21 cellular contexts compared by ENCODE assay signal in genomic region chr1:182408435-182409070, GRCh38. TPM values are rescaled to one million over a fixed set of nuclear protein-coding genes. Genes with fewer than 3 reads are reported as not detected.
DNase-seq lines count a peak whose midpoint lies in the region; ATAC-seq, FAIRE-seq and TF ChIP-seq lines count a peak whose summit lies in the region.
"Had no signal": no experiment of that assay in that cellular context is flagged by ENCODE, and none has a peak within 500 bp of the region (broad histone marks: within the 10 kb centered on the region; RNA-seq: fewer than 3 reads in every experiment).

No MANE protein-coding gene starts in this region.

- no peak overlapping the region for H3K18ac ChIP-seq in trophoblast cell (ENCODE audit: low read length)

- no peaks in the 10 kb centered on the region for H3K36me3 Mint-ChIP-seq in osteocyte (ENCODE audit: unreplicated experiment)

- peak; percentile 75 for DNase-seq in DMS53 treated with DMSO at 0.1 percent for 48 hours (lab: John Stamatoyannopoulos, UW; ENCODE audit: unreplicated experiment)
- peak; percentile 51 for DNase-seq in colonic mucosa
- no peak for DNase-seq in HepG2 (ENCODE audit: low spot score)
- no peak for DNase-seq in trophoblast cell
- DNase-seq in cardiac septum (ENCODE audit: low spot score) = no peak
- no peak for DNase-seq in posterior vena cava (ENCODE audit: low spot score)
- no peak for DNase-seq in osteocyte (ENCODE audit: extremely low spot score, unreplicated experiment)
- DNase-seq in activated CD4-positive, alpha-beta T cell treated with anti-CD3 and anti-CD28 coated beads for 1 hour = no peak
- DNase-seq: CD4-positive, alpha-beta T cell; MM.1S; NCI-H1105 treated with DMSO at 0.1 percent for 48 hours; NCI-H187; NCI-H2171; NCI-H82; SHP77 had no signal

- H2AFZ ChIP-seq in HepG2 (ENCODE audit: low read length) (peak overlapping the region; percentile 48), trophoblast cell (ENCODE audit: insufficient read depth, low read length, poor library complexity) (no peak overlapping the region)

- H3K79me2 ChIP-seq in HepG2 (ENCODE audit: insufficient read depth, low read length) (no peaks in the 10 kb centered on the region), trophoblast cell (ENCODE audit: control insufficient read depth, insufficient read depth, low read length, poor library complexity) (no peaks in the 10 kb centered on the region)

- no peak for TF ChIP-seq RAD21 in HepG2 (CRISPR knock-in tag; IDR thresholded peaks at IDR 0.05)

- TF ChIP-seq CTCF in colonic mucosa (IDR thresholded peaks at IDR 0.05) (no peak), HepG2 (CRISPR knock-in tag; IDR thresholded peaks at IDR 0.05) (peak; percentile 24), osteocyte (IDR thresholded peaks at IDR 0.05) (no peak)

- no peaks in the 10 kb centered on the region for H3K27me3 ChIP-seq in colonic mucosa
- H3K27me3 ChIP-seq in HepG2 (ENCODE audit: control insufficient read depth in 1 of 2, insufficient read depth in 2 of 2, low read length in 2 of 2) = no peaks in the 10 kb centered on the region
- no peaks in the 10 kb centered on the region for H3K27me3 ChIP-seq in trophoblast cell (ENCODE audit: insufficient read depth, low read length)

- peak overlapping the region; percentile 50 for H3K4me2 ChIP-seq in HepG2 (ENCODE audit: low read depth, low read length)
- no peak overlapping the region for H3K4me2 ChIP-seq in trophoblast cell (ENCODE audit: low read length)

- H3K23ac ChIP-seq in trophoblast cell (ENCODE audit: low read length) = no peak overlapping the region

- H3K4ac ChIP-seq in trophoblast cell (ENCODE audit: low read depth, low read length) = no peak overlapping the region

- TF ChIP-seq EP300 in HepG2 (IDR thresholded peaks at IDR 0.05; ENCODE audit: low read depth in 2 of 2, low read length in 2 of 2) = no peak
- no peak for TF ChIP-seq EP300 in HepG2 (CRISPR knock-in tag; IDR thresholded peaks at IDR 0.05; ENCODE audit: borderline replicate concordance)

- H2BK120ac ChIP-seq in trophoblast cell (ENCODE audit: insufficient read depth, low read length, poor library complexity) = no peak overlapping the region

- H2BK5ac ChIP-seq in trophoblast cell (ENCODE audit: low read depth, low read length, poor library complexity) = no peak overlapping the region

- in situ Hi-C loops in HepG2 (cut with HindIII; ENCODE audit: extremely low pct_ligation_motif_present, low pct_unique_long_range_greater_than_20kb) = no loop called here

- H3K79me1 ChIP-seq in trophoblast cell (ENCODE audit: low read length) = no peaks in the 10 kb centered on the region

- no peak overlapping the region for H2AK5ac ChIP-seq in trophoblast cell (ENCODE audit: low read length)

- H3K4me3 Mint-ChIP-seq in osteocyte (ENCODE audit: unreplicated experiment) = no peak overlapping the region
- H3K4me3 Mint-ChIP-seq: CD4-positive, alpha-beta T cell had no signal

- peaks cover 5% of the 10 kb centered on the region for H3K9me3 Mint-ChIP-seq in osteocyte (ENCODE audit: unreplicated experiment)
- H3K9me3 Mint-ChIP-seq: CD4-positive, alpha-beta T cell had no signal

- no peak overlapping the region for H4K8ac ChIP-seq in trophoblast cell (ENCODE audit: low read depth, low read length)

- H3K4me3 ChIP-seq in colonic mucosa (no peak overlapping the region), HepG2 (replicated peaks in 1 of 3; ENCODE audit: insufficient read depth in 1 of 3, low read depth in 2 of 3, low read length in 3 of 3) (no peak overlapping the region), trophoblast cell (ENCODE audit: low read depth, low read length) (peak overlapping the region; percentile 47)

- H3K27me3 Mint-ChIP-seq in osteocyte (ENCODE audit: unreplicated experiment) = peaks cover 29% of the 10 kb centered on the region

- H3K27ac Mint-ChIP-seq in osteocyte (ENCODE audit: unreplicated experiment) = no peak overlapping the region
- H3K27ac Mint-ChIP-seq: CD4-positive, alpha-beta T cell had no signal

- no TSS peak for BruUV-seq in HepG2 (replicated peaks; lab: Mats Ljungman, UMichigan)

- no peak overlapping the region for H4K91ac ChIP-seq in trophoblast cell (ENCODE audit: low read depth, low read length)

- POLR2A ChIA-PET in HepG2 (lab: Yijun Ruan, JAX) = interaction anchor here (0.7 to 1.2 kb wide), 2 partner anchors 11 to 17 kb away, joined by 3 read pairs; no protein-coding TSS in a partner anchor

- intact Hi-C loops in colonic mucosa (cut with DNase I) (no loop called here), HepG2 (cut with micrococcal nuclease; ENCODE audit: unreplicated experiment) (no loop called here), cardiac septum (cut with DNase I) (no loop called here), posterior vena cava (cut with DNase I) (no loop called here)

- H3K36me3 ChIP-seq in colonic mucosa (no peaks in the 10 kb centered on the region), HepG2 (replicated peaks in 1 of 2; ENCODE audit: control insufficient read depth in 1 of 2, insufficient read depth in 2 of 2, low read length in 2 of 2) (no peaks in the 10 kb centered on the region), trophoblast cell (ENCODE audit: control insufficient read depth in 1 of 2, insufficient read depth in 2 of 2, low read length in 2 of 2) (no peaks in the 10 kb centered on the region)

- H3K4me1 Mint-ChIP-seq in osteocyte (ENCODE audit: unreplicated experiment) = no peaks in the 10 kb centered on the region

- ATAC-seq in HepG2 = peak; percentile 86
- ATAC-seq: SK-N-SH treated with all-trans-retinoic acid at 6 μM for 48 hours had no signal

- no peak for TF ChIP-seq POLR2A in HepG2 (IDR thresholded peaks at IDR 0.05; ENCODE audit: insufficient read depth in 1 of 2, low read depth in 2 of 2, low read length in 2 of 2)

- H3K27ac ChIP-seq in colonic mucosa (peak overlapping the region; percentile 48), HepG2 (ENCODE audit: extremely low read length, insufficient read depth, low read length) (no peak overlapping the region), trophoblast cell (ENCODE audit: low read depth, low read length) (no peak overlapping the region)
- H3K27ac ChIP-seq: HL-60 had no signal

- H3K9ac ChIP-seq in colonic mucosa (ENCODE audit: low read depth in 2 of 2, low read length in 2 of 2) (no peak overlapping the region), HepG2 (ENCODE audit: insufficient read depth, low read depth, low read length) (no peak overlapping the region), trophoblast cell (ENCODE audit: low read length) (no peak overlapping the region)

- H4K20me1 ChIP-seq in HepG2 (ENCODE audit: insufficient read depth, low read length) = no peaks in the 10 kb centered on the region

- no peak overlapping the region for H2BK12ac ChIP-seq in trophoblast cell (ENCODE audit: low read length)

- H3K9me3 ChIP-seq in colonic mucosa (no peaks in the 10 kb centered on the region), HepG2 (ENCODE audit: low read length) (peaks cover 11% of the 10 kb centered on the region), trophoblast cell (ENCODE audit: insufficient read depth, low read depth, low read length) (no peaks in the 10 kb centered on the region)

- CTCF ChIA-PET in HepG2 (lab: Yijun Ruan, JAX; ENCODE audit: low intra/inter-chr PET ratio, low total read pairs) = no interaction called here

- H3K14ac ChIP-seq in trophoblast cell (ENCODE audit: low read length) = no peak overlapping the region

- no peak overlapping the region for H4K12ac ChIP-seq in trophoblast cell (ENCODE audit: low read depth, low read length)

- WGBS in HepG2 (ENCODE audit: low lambda C conversion rate) = 0% methylated on average over 3 of the region's 3 CpGs
- WGBS in trophoblast cell (ENCODE audit: extremely low coverage, insufficient coverage, insufficient read length) = no CpG with 5 or more reads among the region's 3 CpGs

- H3K4me1 ChIP-seq in colonic mucosa (no peaks in the 10 kb centered on the region), HepG2 (ENCODE audit: insufficient read depth, low read length) (peaks cover 17% of the 10 kb centered on the region), trophoblast cell (ENCODE audit: control insufficient read depth in 1 of 2, insufficient read depth in 2 of 2, low read length in 2 of 2) (no peaks in the 10 kb centered on the region)

- peak; percentile 21 for FAIRE-seq in HepG2 (lab: Jason Lieb, UNC)
- FAIRE-seq: RCC 7860 had no signal

RNA-seq across cellular contexts. Expression of gene TEDDM1, which starts 8.1 kb away (rescaled TPM):
- total RNA-seq in colonic mucosa (not detected), HepG2 (2016; rRNA removed; fragmentation: Illumina TruSeq; extraction: Trizol) (not detected in 2 replicates), cardiac septum (not detected), posterior vena cava (not detected), osteocyte (not detected in 2 replicates)
- total RNA-seq in HepG2 (2016; cell fraction: cytosol; rRNA removed; fragmentation: Illumina TruSeq; extraction: Trizol; ENCODE audit: low read depth) = not detected in 2 replicates
- total RNA-seq in HepG2 (2016; cell fraction: insoluble cytoplasmic fraction; rRNA removed; fragmentation: Illumina TruSeq; extraction: Trizol) = not detected in 2 replicates
- not detected in 2 replicates for total RNA-seq in HepG2 (2016; cell fraction: membrane; rRNA removed; fragmentation: Illumina TruSeq; extraction: Trizol)
- total RNA-seq in HepG2 (2016; cell fraction: nucleus; rRNA removed; fragmentation: Illumina TruSeq; extraction: Trizol) = not detected in 2 replicates
- not detected in 2 replicates for polyA plus RNA-seq in HepG2 (2011; rRNA removed)
- not detected in 2 replicates for polyA plus RNA-seq in HepG2 (2011; cell fraction: cytosol; rRNA removed)
- not detected in 2 replicates for polyA plus RNA-seq in HepG2 (2011; cell fraction: nucleus; rRNA removed)
- polyA plus RNA-seq in HepG2 (2012) = not detected in 2 replicates
- polyA plus RNA-seq in HepG2 (2016; cell fraction: cytosol; fragmentation: Illumina TruSeq; extraction: Trizol; ENCODE audit: low read depth) = not detected in 2 replicates
- polyA plus RNA-seq in HepG2 (2016; cell fraction: insoluble cytoplasmic fraction; fragmentation: Illumina TruSeq; extraction: Trizol; ENCODE audit: low read depth) = not detected in 2 replicates
- not detected in 2 replicates for polyA plus RNA-seq in HepG2 (2016; cell fraction: membrane; fragmentation: Illumina TruSeq; extraction: Trizol; ENCODE audit: low read depth)
- polyA plus RNA-seq in HepG2 (2016; cell fraction: nucleus; fragmentation: Illumina TruSeq; extraction: Trizol; ENCODE audit: insufficient read depth, low read depth) = not detected in 2 replicates
- polyA minus RNA-seq in HepG2 (2011; rRNA and poly(A)+ RNA removed; ENCODE audit: low replicate concordance) = not detected in 2 replicates
- polyA minus RNA-seq in HepG2 (2011; cell fraction: cytosol; rRNA and poly(A)+ RNA removed) = not detected in 2 replicates
- polyA minus RNA-seq in HepG2 (2011; cell fraction: nucleus; rRNA and poly(A)+ RNA removed) = not detected in 2 replicates
- polyA plus RNA-seq in trophoblast cell (2013) = not detected in 2 replicates
- total RNA-seq: A673; CD4-positive, alpha-beta T cell; H4; NCI-H460 had no signal

RNA-seq across cellular contexts. Expression of gene GLUL, which starts 17.0 kb away (rescaled TPM):
- total RNA-seq in colonic mucosa = 100 to 1,000 TPM; 343 to 428 TPM
- 827 and 909 TPM in 2 replicates for total RNA-seq in HepG2 (2016; rRNA removed; fragmentation: Illumina TruSeq; extraction: Trizol)
- total RNA-seq in HepG2 (2016; cell fraction: cytosol; rRNA removed; fragmentation: Illumina TruSeq; extraction: Trizol; ENCODE audit: low read depth) = 302 and 314 TPM in 2 replicates
- total RNA-seq in HepG2 (2016; cell fraction: insoluble cytoplasmic fraction; rRNA removed; fragmentation: Illumina TruSeq; extraction: Trizol) = 827 and 907 TPM in 2 replicates
- total RNA-seq in HepG2 (2016; cell fraction: membrane; rRNA removed; fragmentation: Illumina TruSeq; extraction: Trizol) = 525 and 530 TPM in 2 replicates
- total RNA-seq in HepG2 (2016; cell fraction: nucleus; rRNA removed; fragmentation: Illumina TruSeq; extraction: Trizol) = 383 and 412 TPM in 2 replicates
- 423 and 501 TPM in 2 replicates for polyA plus RNA-seq in HepG2 (2011; rRNA removed)
- polyA plus RNA-seq in HepG2 (2011; cell fraction: cytosol; rRNA removed) = 374 and 406 TPM in 2 replicates
- 417 and 464 TPM in 2 replicates for polyA plus RNA-seq in HepG2 (2011; cell fraction: nucleus; rRNA removed)
- 601 and 740 TPM in 2 replicates for polyA plus RNA-seq in HepG2 (2012)
- polyA plus RNA-seq in HepG2 (2016; cell fraction: cytosol; fragmentation: Illumina TruSeq; extraction: Trizol; ENCODE audit: low read depth) = 207 and 236 TPM in 2 replicates
- 748 and 770 TPM in 2 replicates for polyA plus RNA-seq in HepG2 (2016; cell fraction: insoluble cytoplasmic fraction; fragmentation: Illumina TruSeq; extraction: Trizol; ENCODE audit: low read depth)
- 234 and 236 TPM in 2 replicates for polyA plus RNA-seq in HepG2 (2016; cell fraction: membrane; fragmentation: Illumina TruSeq; extraction: Trizol; ENCODE audit: low read depth)
- 513 and 558 TPM in 2 replicates for polyA plus RNA-seq in HepG2 (2016; cell fraction: nucleus; fragmentation: Illumina TruSeq; extraction: Trizol; ENCODE audit: insufficient read depth, low read depth)
- 21.3 and 447 TPM in 2 replicates for polyA minus RNA-seq in HepG2 (2011; rRNA and poly(A)+ RNA removed; ENCODE audit: low replicate concordance)
- 472 and 515 TPM in 2 replicates for polyA minus RNA-seq in HepG2 (2011; cell fraction: cytosol; rRNA and poly(A)+ RNA removed)
- 168 and 231 TPM in 2 replicates for polyA minus RNA-seq in HepG2 (2011; cell fraction: nucleus; rRNA and poly(A)+ RNA removed)
- polyA plus RNA-seq in trophoblast cell (2013) = 122 and 127 TPM in 2 replicates
- total RNA-seq in cardiac septum = 231 TPM
- total RNA-seq in posterior vena cava = 100 to 1,000 TPM; 482 to 580 TPM
- 253 and 267 TPM in 2 replicates for total RNA-seq in osteocyte

RNA-seq across cellular contexts. Expression of gene RGSL1, which starts 41.4 kb away (rescaled TPM):
- total RNA-seq in colonic mucosa = not detected
- total RNA-seq in HepG2 (2016; rRNA removed; fragmentation: Illumina TruSeq; extraction: Trizol) = not detected in 2 replicates
- total RNA-seq in HepG2 (2016; cell fraction: cytosol; rRNA removed; fragmentation: Illumina TruSeq; extraction: Trizol; ENCODE audit: low read depth) = not detected in 2 replicates
- total RNA-seq in HepG2 (2016; cell fraction: insoluble cytoplasmic fraction; rRNA removed; fragmentation: Illumina TruSeq; extraction: Trizol) = not detected in 2 replicates
- total RNA-seq in HepG2 (2016; cell fraction: membrane; rRNA removed; fragmentation: Illumina TruSeq; extraction: Trizol) = not detected in 2 replicates
- not detected in 2 replicates for total RNA-seq in HepG2 (2016; cell fraction: nucleus; rRNA removed; fragmentation: Illumina TruSeq; extraction: Trizol)
- not detected in 2 replicates for polyA plus RNA-seq in HepG2 (2011; rRNA removed)
- polyA plus RNA-seq in HepG2 (2011; cell fraction: cytosol; rRNA removed) = 0.03 TPM in 1 of 2 replicates, not detected in the other
- not detected in 2 replicates for polyA plus RNA-seq in HepG2 (2011; cell fraction: nucleus; rRNA removed)
- polyA plus RNA-seq in HepG2 (2012) = not detected in 2 replicates
- polyA plus RNA-seq in HepG2 (2016; cell fraction: cytosol; fragmentation: Illumina TruSeq; extraction: Trizol; ENCODE audit: low read depth) = not detected in 2 replicates
- polyA plus RNA-seq in HepG2 (2016; cell fraction: insoluble cytoplasmic fraction; fragmentation: Illumina TruSeq; extraction: Trizol; ENCODE audit: low read depth) = not detected in 2 replicates
- not detected in 2 replicates for polyA plus RNA-seq in HepG2 (2016; cell fraction: membrane; fragmentation: Illumina TruSeq; extraction: Trizol; ENCODE audit: low read depth)
- polyA plus RNA-seq in HepG2 (2016; cell fraction: nucleus; fragmentation: Illumina TruSeq; extraction: Trizol; ENCODE audit: insufficient read depth, low read depth) = not detected in 2 replicates
- not detected in 2 replicates for polyA minus RNA-seq in HepG2 (2011; rRNA and poly(A)+ RNA removed; ENCODE audit: low replicate concordance)
- polyA minus RNA-seq in HepG2 (2011; cell fraction: cytosol; rRNA and poly(A)+ RNA removed) = not detected in 2 replicates
- not detected in 2 replicates for polyA minus RNA-seq in HepG2 (2011; cell fraction: nucleus; rRNA and poly(A)+ RNA removed)
- polyA plus RNA-seq in trophoblast cell (2013) = not detected in 2 replicates
- total RNA-seq in cardiac septum = not detected
- not detected for total RNA-seq in posterior vena cava
- total RNA-seq in osteocyte = not detected in 2 replicates
- total RNA-seq: A673; CD4-positive, alpha-beta T cell; H4 had no signal

Comparison
In these comparisons a context has a peak if more than half of its experiments do, and no peak if none do; other contexts are left out.
1. DNase-seq: peak in DMS53 treated with DMSO at 0.1 percent for 48 hours (single experiment) and colonic mucosa (single experiment); none in HepG2 (single experiment), trophoblast cell (0 of 2), cardiac septum (single experiment), posterior vena cava (single experiment), osteocyte (single experiment) and activated CD4-positive, alpha-beta T cell treated with anti-CD3 and anti-CD28 coated beads for 1 hour (single experiment).